ENCODE assay signal across 29 cellular contexts in genomic region chr11:130574740-130575139, GRCh38.
"Had no signal": no experiment of that assay in that cellular context is flagged by ENCODE, and none has a peak within 500 bp of the region (broad histone marks: within the 10 kb centered on the region; RNA-seq: fewer than 3 reads in every experiment).

No MANE protein-coding gene starts in this region.

- H3K36me3 Mint-ChIP-seq: mesothelial cell of epicardium; naive B cell; natural killer cell treated with Interleukin-12 subunit alpha and Interleukin-12 subunit beta and Interleukin-15 and Interleukin-18, amount 100 ng/mL, for 72 hours; stimulated activated memory B cell treated with anti-CD40 and anti-IgM and Interleukin-4, amounts not matched to agents 10 μg/mL and 1 μg/mL and 100 μg/mL, for 72 hours had no signal

- H3K27me3 ChIP-seq: gastroesophageal sphincter, heart right ventricle, neutrophil, pancreas, sigmoid colon, testis, tibial artery, upper lobe of right lung, vagina had no signal

- H3K36me3 ChIP-seq: gastroesophageal sphincter, heart right ventricle, neutrophil, pancreas, sigmoid colon, tibial artery, upper lobe of right lung, vagina had no signal

- H3K4me3 Mint-ChIP-seq: endodermal cell; mesothelial cell of epicardium; naive B cell; natural killer cell treated with Interleukin-12 subunit alpha and Interleukin-12 subunit beta and Interleukin-15 and Interleukin-18, amount 100 ng/mL, for 72 hours; neural crest cell; stimulated activated memory B cell treated with anti-CD40 and anti-IgM and Interleukin-4, amounts not matched to agents 10 μg/mL and 1 μg/mL and 100 μg/mL, for 72 hours had no signal

- H3K4me1 ChIP-seq: pancreas, testis, upper lobe of right lung, vagina had no signal

- ATAC-seq: esophagus mucosa; gastroesophageal sphincter; mucosa of descending colon; natural killer cell treated with Interleukin-12 subunit alpha and Interleukin-12 subunit beta and Interleukin-15 and Interleukin-18, amount 100 ng/mL, for 72 hours; pancreas; stimulated activated memory B cell treated with anti-CD40 and anti-IgM and Interleukin-4, amounts not matched to agents 10 μg/mL and 1 μg/mL and 100 μg/mL, for 72 hours; stimulated activated naive CD8-positive, alpha-beta T cell treated with anti-CD3 and anti-CD28 coated beads, Interleukin-15, Interleukin-2, amounts not matched to agents 100 U/mL and 50 U/mL, for 24 hours; upper lobe of right lung had no signal

- H3K27ac Mint-ChIP-seq: endodermal cell; mesothelial cell of epicardium; naive B cell; natural killer cell treated with Interleukin-12 subunit alpha and Interleukin-12 subunit beta and Interleukin-15 and Interleukin-18, amount 100 ng/mL, for 72 hours; stimulated activated memory B cell treated with anti-CD40 and anti-IgM and Interleukin-4, amounts not matched to agents 10 μg/mL and 1 μg/mL and 100 μg/mL, for 72 hours had no signal

- H3K27ac ChIP-seq: dorsolateral prefrontal cortex, epithelial cell of prostate, gastroesophageal sphincter, heart right ventricle, neutrophil, pancreas, sigmoid colon, testis, tibial artery, upper lobe of right lung, vagina had no signal

- H3K9me3 Mint-ChIP-seq: mesothelial cell of epicardium; naive B cell; natural killer cell treated with Interleukin-12 subunit alpha and Interleukin-12 subunit beta and Interleukin-15 and Interleukin-18, amount 100 ng/mL, for 72 hours; stimulated activated memory B cell treated with anti-CD40 and anti-IgM and Interleukin-4, amounts not matched to agents 10 μg/mL and 1 μg/mL and 100 μg/mL, for 72 hours had no signal

- FAIRE-seq: colon, islet of Langerhans, pancreas had no signal

- DNase-seq: dorsolateral prefrontal cortex; effector CD4-positive, alpha-beta T cell; endodermal cell; foreskin fibroblast; heart right ventricle; hippocampal formation; mesenchymal stem cell; mucosa of descending colon; naive B cell; pancreas; sigmoid colon; stimulated activated CD4-positive, alpha-beta T cell treated with anti-CD3 and anti-CD28 coated beads, Interleukin-2, amount 100 ng/mL, for 24 hours; stimulated activated CD4-positive, alpha-beta T cell treated with anti-CD3 and anti-CD28 coated beads, Interleukin-4, amount 100 ng/mL, for 24 hours; stimulated activated naive CD8-positive, alpha-beta T cell treated with anti-CD3 and anti-CD28 coated beads, Interleukin-15, Interleukin-2, amounts not matched to agents 100 U/mL and 50 U/mL, for 24 hours; substantia nigra; testis; tibial artery; upper lobe of right lung had no signal

- H3K27me3 Mint-ChIP-seq: stimulated activated memory B cell treated with anti-CD40 and anti-IgM and Interleukin-4, amounts not matched to agents 10 μg/mL and 1 μg/mL and 100 μg/mL, for 72 hours had no signal

- H3K4me3 ChIP-seq: dorsolateral prefrontal cortex, gastroesophageal sphincter, heart right ventricle, mucosa of descending colon, pancreas, sigmoid colon, testis, tibial artery, upper lobe of right lung, vagina had no signal

- H3K4me1 Mint-ChIP-seq: endodermal cell; mesothelial cell of epicardium; naive B cell; stimulated activated memory B cell treated with anti-CD40 and anti-IgM and Interleukin-4, amounts not matched to agents 10 μg/mL and 1 μg/mL and 100 μg/mL, for 72 hours had no signal

- H3K9me3 ChIP-seq: gastroesophageal sphincter, heart right ventricle, mucosa of descending colon, neutrophil, pancreas, sigmoid colon, testis, tibial artery, upper lobe of right lung, vagina had no signal
